In genomic region chr14:56549721-56550120, GRCh38 we compare ENCODE assay signal across 1 cellular context.
TF ChIP-seq lines count a peak whose summit lies in the region.

No MANE protein-coding gene starts in this region.

TF ChIP-seq in H1, 55 proteins besides CTCF, POLR2A, EP300 and RAD21 (continued from another document):
- no peak for TF ChIP-seq KDM4A (IDR thresholded peaks at IDR 0.05; ENCODE audit: low read depth, low read length, severe bottlenecking)
